ENCODE assay signal across 9 cellular contexts in genomic region chrX:133215747-133216146, GRCh38. TPM values are rescaled to one million over a fixed set of nuclear protein-coding genes. Genes with fewer than 3 reads are reported as not detected.
A peak's percentile ranks its signal among the peaks of the same experiment; 100 is the strongest.
DNase-seq lines count a peak whose midpoint lies in the region; ATAC-seq and TF ChIP-seq lines count a peak whose summit lies in the region.
"Had no signal": no experiment of that assay in that cellular context is flagged by ENCODE, and none has a peak within 500 bp of the region (broad histone marks: within the 10 kb centered on the region; RNA-seq: fewer than 3 reads in every experiment).

No MANE protein-coding gene starts in this region.

- H3K27me3 Mint-ChIP-seq in activated T-cell treated with anti-CD3 and anti-CD28 coated beads, Interleukin-2, amount 50 U/mL, for 24 hours = peaks cover 43% of the 10 kb centered on the region

- ATAC-seq in lower lobe of right lung = no peak

- DNase-seq in DMS53 (lab: John Stamatoyannopoulos, UW) = peak; percentile 73
- DNase-seq in HEK293T (ENCODE audit: extremely low spot score) = peak; percentile 44
- peak; percentile 53 for DNase-seq in adipocyte (ENCODE audit: low read depth)
- DNase-seq in lower lobe of right lung = no peak
- no peak for DNase-seq in activated T-cell treated with anti-CD3 and anti-CD28 coated beads, Interleukin-2, amount 50 U/mL, for 24 hours
- no peak for DNase-seq in cerebellar nuclear complex (lab: John Stamatoyannopoulos, UW)
- DNase-seq in OCI-M2 (lab: John Stamatoyannopoulos, UW; ENCODE audit: unreplicated experiment) = no peak
- DNase-seq in hippocampal formation (lab: John Stamatoyannopoulos, UW) = no peak

- H3K27me3 ChIP-seq in adipocyte (replicated peaks; ENCODE audit: control insufficient read depth, insufficient read depth, low read length) = peaks cover 12% of the 10 kb centered on the region
- H3K27me3 ChIP-seq in lower lobe of right lung (ENCODE audit: low read depth) = no peaks in the 10 kb centered on the region

- no peak overlapping the region for H3K27ac Mint-ChIP-seq in activated T-cell treated with anti-CD3 and anti-CD28 coated beads, Interleukin-2, amount 50 U/mL, for 24 hours

- no peak overlapping the region for H3K27ac ChIP-seq in lower lobe of right lung

- peak; percentile 26 for TF ChIP-seq CTCF in lower lobe of right lung (IDR thresholded peaks at IDR 0.05)

- peaks cover 4% of the 10 kb centered on the region for H3K4me1 Mint-ChIP-seq in activated T-cell treated with anti-CD3 and anti-CD28 coated beads, Interleukin-2, amount 50 U/mL, for 24 hours (ENCODE audit: low read depth)

- no peaks in the 10 kb centered on the region for H3K9me3 Mint-ChIP-seq in activated T-cell treated with anti-CD3 and anti-CD28 coated beads, Interleukin-2, amount 50 U/mL, for 24 hours

- intact Hi-C loops in lower lobe of right lung (cut with DNase I) = no loop called here

- H3K9me3 ChIP-seq in adipocyte (ENCODE audit: control insufficient read depth, low read length) (no peaks in the 10 kb centered on the region), lower lobe of right lung (no peaks in the 10 kb centered on the region)

- H3K4me3 ChIP-seq in adipocyte (ENCODE audit: low read length) (no peak overlapping the region), lower lobe of right lung (no peak overlapping the region)

- H3K36me3 ChIP-seq in adipocyte (ENCODE audit: control insufficient read depth, insufficient read depth, low read length, severe bottlenecking) (no peaks in the 10 kb centered on the region), lower lobe of right lung (no peaks in the 10 kb centered on the region)

- H3K9ac ChIP-seq in adipocyte (ENCODE audit: low read length) = no peak overlapping the region

- H3K4me1 ChIP-seq in adipocyte (ENCODE audit: control insufficient read depth, insufficient read depth, low read length) = peaks cover 18% of the 10 kb centered on the region
- H3K4me1 ChIP-seq in lower lobe of right lung = no peaks in the 10 kb centered on the region

- CTCF ChIA-PET in HEK293T (lab: Yijun Ruan, JAX) = interaction anchor here (1.3 kb wide), 1 partner anchor 211 kb away, joined by 3 read pairs; no protein-coding TSS in a partner anchor

- no peaks in the 10 kb centered on the region for H3K36me3 Mint-ChIP-seq in activated T-cell treated with anti-CD3 and anti-CD28 coated beads, Interleukin-2, amount 50 U/mL, for 24 hours (ENCODE audit: low read depth)

- POLR2A ChIA-PET in HEK293T (lab: Yijun Ruan, JAX) = no interaction called here

- no peak overlapping the region for H3K4me3 Mint-ChIP-seq in activated T-cell treated with anti-CD3 and anti-CD28 coated beads, Interleukin-2, amount 50 U/mL, for 24 hours

TF ChIP-seq in HEK293T, 16 proteins besides CTCF, POLR2A, EP300 and RAD21:
- TF ChIP-seq NFRKB (IDR thresholded peaks at IDR 0.05) = no peak
- no peak for TF ChIP-seq HDGF (IDR thresholded peaks at IDR 0.05; ENCODE audit: borderline replicate concordance)
- no peak for TF ChIP-seq CTBP1 (IDR thresholded peaks at IDR 0.05; ENCODE audit: borderline replicate concordance)
- no peak for TF ChIP-seq FOXA1 (IDR thresholded peaks at IDR 0.05)
- TF ChIP-seq TARDBP (IDR thresholded peaks at IDR 0.05) = no peak
- TF ChIP-seq ZNF384 (IDR thresholded peaks at IDR 0.05) = no peak
- no peak for TF ChIP-seq LEF1 (IDR thresholded peaks at IDR 0.05; ENCODE audit: borderline replicate concordance)
- TF ChIP-seq ARNT (IDR thresholded peaks at IDR 0.05) = no peak
- TF ChIP-seq FOXK2 (IDR thresholded peaks at IDR 0.05) = no peak
- no peak for TF ChIP-seq BHLHE40 (IDR thresholded peaks at IDR 0.05; ENCODE audit: borderline replicate concordance)
- TF ChIP-seq FOXM1 (IDR thresholded peaks at IDR 0.05; ENCODE audit: borderline replicate concordance) = no peak

RNA-seq across cellular contexts. Expression of gene TFDP3, which starts 2.4 kb away (rescaled TPM):
- not detected for total RNA-seq in lower lobe of right lung
- total RNA-seq: LHCN-M2 had no signal

Comparison
In these comparisons a context has a peak if more than half of its experiments do, and no peak if none do; other contexts are left out.
1. DNase-seq: peak in DMS53 (single experiment), HEK293T (single experiment) and adipocyte (single experiment); none in lower lobe of right lung (single experiment), activated T-cell treated with anti-CD3 and anti-CD28 coated beads, Interleukin-2, amount 50 U/mL, for 24 hours (single experiment), cerebellar nuclear complex (0 of 2), OCI-M2 (single experiment) and hippocampal formation (0 of 2).